In genomic region chr15:85826756-85827515, GRCh38 we compare ENCODE assay signal across 14 cellular contexts. TPM values are rescaled to one million over a fixed set of nuclear protein-coding genes. Genes with fewer than 3 reads are reported as not detected.
DNase-seq lines count a peak whose midpoint lies in the region; ATAC-seq, FAIRE-seq and TF ChIP-seq lines count a peak whose summit lies in the region.
"Had no signal": no experiment of that assay in that cellular context is flagged by ENCODE, and none has a peak within 500 bp of the region (broad histone marks: within the 10 kb centered on the region; RNA-seq: fewer than 3 reads in every experiment).

No MANE protein-coding gene starts in this region.

- peaks cover 5% of the 10 kb centered on the region for H3K4me1 Mint-ChIP-seq in astrocyte (ENCODE audit: low read depth, unreplicated experiment)
- H3K4me1 Mint-ChIP-seq: CD4-positive, CD25-positive, alpha-beta regulatory T cell had no signal

- peaks cover 3% of the 10 kb centered on the region for H3K27me3 Mint-ChIP-seq in astrocyte (ENCODE audit: low read depth, unreplicated experiment)

- H3K27me3 ChIP-seq in astrocyte (ENCODE audit: insufficient read depth, low read length) (no peaks in the 10 kb centered on the region), lung (ENCODE audit: control insufficient read depth, insufficient read depth) (no peaks in the 10 kb centered on the region), PC-9 (ENCODE audit: insufficient read depth, low read depth) (no peaks in the 10 kb centered on the region)
- H3K27me3 ChIP-seq: Peyer's patch had no signal

- no peak overlapping the region for H3K9ac ChIP-seq in astrocyte (ENCODE audit: low read length)

- 62 to 78% methylated on average over 7 of the region's 7 CpGs for WGBS in lung, 2 donors

- no peaks in the 10 kb centered on the region for H3K36me3 Mint-ChIP-seq in astrocyte (ENCODE audit: low read depth, unreplicated experiment)
- H3K36me3 Mint-ChIP-seq: CD4-positive, CD25-positive, alpha-beta regulatory T cell had no signal

- H3K4me3 Mint-ChIP-seq in astrocyte (ENCODE audit: unreplicated experiment), result no peak overlapping the region
- H3K4me3 Mint-ChIP-seq: CD4-positive, CD25-positive, alpha-beta regulatory T cell had no signal

- H4K20me1 ChIP-seq in astrocyte (ENCODE audit: insufficient read depth, low read length) (no peaks in the 10 kb centered on the region), PC-9 (ENCODE audit: insufficient read depth) (no peaks in the 10 kb centered on the region)

- H2AFZ ChIP-seq in astrocyte (ENCODE audit: low read depth, low read length) (no peak overlapping the region), PC-9 (no peak overlapping the region)

- no TSS peak for BruUV-seq in PC-9 (replicated peaks; lab: Mats Ljungman, UMichigan)

- peak overlapping the region; percentile 18 for H3K27ac Mint-ChIP-seq in astrocyte (ENCODE audit: unreplicated experiment)

- TF ChIP-seq CTCF in astrocyte (IDR thresholded peaks at IDR 0.05; ENCODE audit: insufficient read depth, low read depth, low read length) (no peak), fibroblast of the aortic adventitia (IDR thresholded peaks at IDR 0.05; ENCODE audit: insufficient read depth, low read length) (no peak), lung (IDR thresholded peaks at IDR 0.05; ENCODE audit: control extremely low read depth, extremely low read depth) (no peak), PC-9 (conservative IDR thresholded peaks at IDR 0.05) (no peak)

- FAIRE-seq in astrocyte (lab: Jason Lieb, UNC), result no peak

- no peaks in the 10 kb centered on the region; the same call in 1 of the 2 replicates for H3K9me2 ChIP-seq in PC-9 (ENCODE audit: insufficient read depth)

- H3K4me3 ChIP-seq in astrocyte (ENCODE audit: insufficient read depth, low read depth, low read length) (no peak overlapping the region), fibroblast of the aortic adventitia (ENCODE audit: low read depth, low read length) (no peak overlapping the region), lung (no peak overlapping the region), PC-9 (no peak overlapping the region)
- H3K4me3 ChIP-seq: Peyer's patch, SK-N-MC had no signal

- H3K4me1 ChIP-seq in astrocyte (ENCODE audit: insufficient read depth, low read length), result no peaks in the 10 kb centered on the region
- peaks cover 0 to 2% of the 10 kb centered on the region in 2 donors for H3K4me1 ChIP-seq in lung (ENCODE audit: control insufficient read depth in 2 of 2, insufficient read depth in 2 of 2, low read length in 2 of 2)
- H3K4me1 ChIP-seq in PC-9 (replicated peaks; ENCODE audit: insufficient read depth), result no peaks in the 10 kb centered on the region

- no peaks in the 10 kb centered on the region for H3K9me3 ChIP-seq in astrocyte (ENCODE audit: insufficient read depth, low read depth, low read length)
- no peaks in the 10 kb centered on the region for H3K9me3 ChIP-seq in lung (ENCODE audit: control insufficient read depth in 2 of 2, insufficient read depth in 1 of 2, low read length in 1 of 2)
- no peaks in the 10 kb centered on the region for H3K9me3 ChIP-seq in PC-9 (ENCODE audit: insufficient read depth, low read depth)
- H3K9me3 ChIP-seq: Peyer's patch had no signal

- no peaks in the 10 kb centered on the region for H3K79me2 ChIP-seq in astrocyte (ENCODE audit: insufficient read depth, low read length)
- no peaks in the 10 kb centered on the region for H3K79me2 ChIP-seq in PC-9 (ENCODE audit: low read depth)

- no peaks in the 10 kb centered on the region for H3K36me3 ChIP-seq in astrocyte (ENCODE audit: insufficient read depth, low read length)
- H3K36me3 ChIP-seq in lung (ENCODE audit: control insufficient read depth in 2 of 2, insufficient read depth in 2 of 2, low read length in 2 of 2), result no peaks in the 10 kb centered on the region
- H3K36me3 ChIP-seq in PC-9 (ENCODE audit: low read depth), result no peaks in the 10 kb centered on the region
- H3K36me3 ChIP-seq: Peyer's patch had no signal

- ATAC-seq in lung (ENCODE audit: insufficient read depth, low FRiP score) (peak; percentile 7), GM18858 (IDR thresholded peaks at IDR 0.05; ENCODE audit: unreplicated experiment) (no peak), left colon (no peak)
- ATAC-seq: HCT116, Right ventricle myocardium inferior had no signal

- intact Hi-C loops in left colon (cut with DNase I, micrococcal nuclease), result no loop called here
- intact Hi-C loops in PC-9 (cut with micrococcal nuclease; ENCODE audit: unreplicated experiment), result no loop called here

- no peaks in the 10 kb centered on the region for H3K9me3 Mint-ChIP-seq in astrocyte (ENCODE audit: unreplicated experiment)
- H3K9me3 Mint-ChIP-seq: CD4-positive, CD25-positive, alpha-beta regulatory T cell had no signal

- no peaks in the 10 kb centered on the region for H3F3A ChIP-seq in PC-9 (ENCODE audit: insufficient read depth, low read depth)

- POLR2A ChIA-PET in PC-9 (lab: Charles Lee; ENCODE audit: unreplicated experiment), result no interaction called here

- H3K27ac ChIP-seq in astrocyte (ENCODE audit: low read depth, low read length) (no peak overlapping the region), lung (ENCODE audit: low read depth in 1 of 2, low read length in 1 of 2) (no peak overlapping the region), PC-9 (no peak overlapping the region)
- H3K27ac ChIP-seq: Peyer's patch, SK-N-MC had no signal

- CTCF ChIA-PET in PC-9 (lab: Charles Lee), result interaction anchor here (1.6 kb wide), 1 partner anchor 26 kb away, joined by 4 read pairs; no protein-coding TSS in a partner anchor

- H3K4me2 ChIP-seq in astrocyte (ENCODE audit: low read length) (no peak overlapping the region), PC-9 (no peak overlapping the region)

- peak; percentile 7 for DNase-seq in Daoy (ENCODE audit: low read depth)
- peak; percentile 20 for DNase-seq in astrocyte (ENCODE audit: low read depth)
- peak; percentile 15 for DNase-seq in fibroblast of the aortic adventitia (ENCODE audit: low read depth)
- no peak for DNase-seq in lung (ENCODE audit: low spot score)
- no peak for DNase-seq in NCI-H1092 (lab: John Stamatoyannopoulos, UW)
- no peak for DNase-seq in left colon
- no peak for DNase-seq in PC-9
- DNase-seq: CD4-positive, CD25-positive, alpha-beta regulatory T cell; NCI-H1436 treated with DMSO at 0.1 percent for 48 hours; Peyer's patch had no signal

RNA-seq across cellular contexts. Expression of gene KLHL25, which starts 32.2 kb away (rescaled TPM):
- total RNA-seq in Daoy (2014; rRNA removed; shearing (Covaris generic)), result 2.8 and 4.1 TPM in 2 replicates
- total RNA-seq in astrocyte (4.7 and 5.6 TPM in 2 replicates), fibroblast of the aortic adventitia (ENCODE audit: low replicate concordance) (2.3 and 2.8 TPM in 2 replicates), lung (1 to 10 TPM; 8.1 to 9.2 TPM), left colon (1 to 10 TPM; 6.0 to 6.8 TPM), PC-9 (2021) (5.3 and 5.6 TPM in 2 replicates)
- 1 to 10 TPM; 3.0 to 6.1 TPM for polyA plus RNA-seq in lung

Comparison
In these comparisons a context has a peak if more than half of its experiments do, and no peak if none do; other contexts are left out.
1. DNase-seq: peak in Daoy (single experiment), astrocyte (single experiment) and fibroblast of the aortic adventitia (single experiment); none in lung (single experiment), NCI-H1092 (single experiment), left colon (0 of 2) and PC-9 (0 of 2).